In genomic region chr3:191848818-191849217, GRCh38 we compare ENCODE assay signal across 8 cellular contexts.
"Had no signal": no experiment of that assay in that cellular context is flagged by ENCODE, and none has a peak within 500 bp of the region (broad histone marks: within the 10 kb centered on the region; RNA-seq: fewer than 3 reads in every experiment).

No MANE protein-coding gene starts in this region.

- DNase-seq: GM23248, GOT3, H7, KBM-7 had no signal

- H3K9ac ChIP-seq: GM23248 had no signal

- H3K36me3 ChIP-seq: HAP-1 had no signal

- ATAC-seq: HCT116, HepG2 had no signal

- H3K4me3 ChIP-seq: GM23248, HAP-1 had no signal

- H3K4me1 ChIP-seq: HAP-1 had no signal

- H3K9me3 ChIP-seq: HAP-1 had no signal

- H2AFZ ChIP-seq: GM23248 had no signal

- H3K27ac ChIP-seq: GM23248, HL-60 had no signal
